8 cellular contexts compared by ENCODE assay signal in genomic region chr17:8162997-8163977, GRCh38. TPM values are rescaled to one million over a fixed set of nuclear protein-coding genes. Genes with fewer than 3 reads are reported as not detected.
DNase-seq lines count a peak whose midpoint lies in the region; ATAC-seq and TF ChIP-seq lines count a peak whose summit lies in the region.

No MANE protein-coding gene starts in this region.

- H3K27ac ChIP-seq in HCT116 (ENCODE audit: low read depth, low read length) (peak overlapping the region; percentile 93), VCaP (peak overlapping the region; percentile 90), esophagus muscularis mucosa (replicated peaks in 1 of 4) (peak overlapping the region; percentile 100), neural progenitor cell (peak overlapping the region; percentile 79)

- H3K27ac Mint-ChIP-seq in neural progenitor cell: peak overlapping the region; percentile 97

- H3K27me3 ChIP-seq in HCT116 (ENCODE audit: insufficient read depth, low read length): no peaks in the 10 kb centered on the region
- H3K27me3 ChIP-seq in esophagus muscularis mucosa: no peaks in the 10 kb centered on the region
- no peaks in the 10 kb centered on the region for H3K27me3 ChIP-seq in neural progenitor cell

- H3F3A ChIP-seq in neural progenitor cell (ENCODE audit: low read depth): peaks cover 46% of the 10 kb centered on the region

- H3K9ac ChIP-seq in HCT116 (ENCODE audit: low read length) (peak overlapping the region; percentile 100), neural progenitor cell (peak overlapping the region; percentile 64)

- no peak overlapping the region for H2AFZ ChIP-seq in HCT116 (ENCODE audit: low read depth, low read length, poor library complexity, severe bottlenecking)
- H2AFZ ChIP-seq in neural progenitor cell (replicated peaks): peak overlapping the region; percentile 83

- H4K20me1 ChIP-seq in HCT116 (ENCODE audit: insufficient read depth) (no peaks in the 10 kb centered on the region), neural progenitor cell (ENCODE audit: low read depth) (peaks cover 36% of the 10 kb centered on the region)

- no peaks in the 10 kb centered on the region for H3K9me3 Mint-ChIP-seq in neural progenitor cell

- CTCF ChIA-PET in AG04449 (lab: Yijun Ruan, JAX) (interaction anchor here (0.9 to 8.6 kb wide), 7 partner anchors 32 to 103 kb away, joined by 3 to 41 read pairs (median 3); partner anchors contain the start of genes ALOXE3 and HES7), HCT116 (lab: Charles Lee) (no interaction called here)

- WGBS in esophagus muscularis mucosa: 14% methylated on average over 21 of the region's 55 CpGs

- BruUV-seq in HCT116 (replicated peaks; lab: Mats Ljungman, UMichigan): no TSS peak

- H3K4me2 ChIP-seq in HCT116 (ENCODE audit: low read length) (peak overlapping the region; percentile 99), neural progenitor cell (peak overlapping the region; percentile 91)

- peaks cover 42% of the 10 kb centered on the region for H3K4me1 Mint-ChIP-seq in neural progenitor cell

- peak overlapping the region; percentile 92 for H3K4me3 ChIP-seq in AG04449 (ENCODE audit: low read depth, low read length)
- peak overlapping the region; percentile 21 to 99 for H3K4me3 ChIP-seq in HCT116 (replicated peaks in 1 of 2; ENCODE audit: low read depth in 1 of 2, low read length in 2 of 2)
- H3K4me3 ChIP-seq in esophagus muscularis mucosa: peak overlapping the region; percentile 94 to 100 (median 100)
- peak overlapping the region; percentile 100 for H3K4me3 ChIP-seq in neural progenitor cell

- H3K27me3 Mint-ChIP-seq in neural progenitor cell (ENCODE audit: insufficient read depth, low read depth): peaks cover 6% of the 10 kb centered on the region

- no peak for TF ChIP-seq POLR2A in HCT116 (IDR thresholded peaks at IDR 0.05; ENCODE audit: borderline replicate concordance, extremely low read depth, insufficient read depth, insufficient read length)
- TF ChIP-seq POLR2A in esophagus muscularis mucosa (IDR thresholded peaks at IDR 0.05; ENCODE audit: low read depth): no peak

- H3K36me3 ChIP-seq in HCT116 (ENCODE audit: control insufficient read depth in 1 of 2, insufficient read depth in 2 of 2, low read length in 2 of 2) (peaks cover 4 to 13% of the 10 kb centered on the region in 2 experiments; a peak in 3 of 4 replicates), esophagus muscularis mucosa (peaks cover 9 to 27% (median 23%) of the 10 kb centered on the region in 4 donors), neural progenitor cell (peaks cover 4% of the 10 kb centered on the region)

- TF ChIP-seq CTCF in AG04449 (IDR thresholded peaks at IDR 0.05; ENCODE audit: insufficient read depth, low read length, missing control alignments) (no peak), HCT116 (IDR thresholded peaks at IDR 0.05 in 2 of 3, conservative IDR thresholded peaks at IDR 0.05 in 1 of 3; ENCODE audit: borderline replicate concordance in 1 of 3, insufficient read depth in 1 of 3, low read depth in 2 of 3, low read length in 2 of 3) (no peak), VCaP (conservative IDR thresholded peaks at IDR 0.05) (no peak), esophagus muscularis mucosa (IDR thresholded peaks at IDR 0.05) (no peak), neural progenitor cell (IDR thresholded peaks at IDR 0.05) (no peak)

- TF ChIP-seq RAD21 in HCT116 (IDR thresholded peaks at IDR 0.05; ENCODE audit: low read depth): no peak

- H3K9me3 ChIP-seq in HCT116 (ENCODE audit: control insufficient read depth in 1 of 2, insufficient read depth in 1 of 2, low read depth in 1 of 2, low read length in 2 of 2) (no peaks in the 10 kb centered on the region), esophagus muscularis mucosa (no peaks in the 10 kb centered on the region), neural progenitor cell (ENCODE audit: low read depth) (no peaks in the 10 kb centered on the region)

- POLR2A ChIA-PET in AG04449 (lab: Yijun Ruan, JAX): interaction anchor here (2.5 kb wide), 1 partner anchor 10 kb away, joined by 14 read pairs; no protein-coding TSS in a partner anchor
- POLR2A ChIA-PET in HCT116 (lab: Charles Lee): interaction anchor here (0.6 to 1.8 kb wide), 2 partner anchors 9 to 10 kb away, joined by 3 to 28 read pairs; no protein-coding TSS in a partner anchor

- no peak for TF ChIP-seq EP300 in esophagus muscularis mucosa (IDR thresholded peaks at IDR 0.05)

- no peaks in the 10 kb centered on the region for H3K9me2 ChIP-seq in HCT116 (ENCODE audit: insufficient read depth)

- H3K36me3 Mint-ChIP-seq in neural progenitor cell: peaks cover 7% of the 10 kb centered on the region

- peak; percentile 21 for ATAC-seq in HCT116
- no peak for ATAC-seq in GM19395 (IDR thresholded peaks at IDR 0.05; ENCODE audit: unreplicated experiment)

- RAD21 ChIA-PET in HCT116 (lab: Charles Lee; ENCODE audit: low non-redundant PET in 1 of 2, low total read pairs in 2 of 2, uncharacterized antibody in 2 of 2, unreplicated experiment in 2 of 2): no interaction called here

- H3K79me2 ChIP-seq in HCT116 (ENCODE audit: insufficient read depth, low read length): peaks cover 34% of the 10 kb centered on the region
- H3K79me2 ChIP-seq in neural progenitor cell (ENCODE audit: low read depth): peaks cover 19% of the 10 kb centered on the region

- peak overlapping the region; percentile 93 for H3K4me3 Mint-ChIP-seq in neural progenitor cell

- DNase-seq in AG04449 (ENCODE audit: low read depth, low spot score) (no peak), HCT116 (ENCODE audit: low read depth, low spot score) (no peak), esophagus muscularis mucosa (ENCODE audit: extremely low spot score) (no peak), neural progenitor cell (ENCODE audit: low spot score) (peak; percentile 70), T1000 (lab: John Stamatoyannopoulos, UW) (no peak), DMS114 treated with DMSO at 0.1 percent for 48 hours (lab: John Stamatoyannopoulos, UW; ENCODE audit: unreplicated experiment) (no peak)

- intact Hi-C loops in HCT116 (cut with micrococcal nuclease): no loop called here
- intact Hi-C loops in esophagus muscularis mucosa (cut with DNase I): no loop called here

- H3K4me1 ChIP-seq in HCT116 (ENCODE audit: control insufficient read depth in 1 of 2, insufficient read depth in 2 of 2, low read length in 2 of 2) (peaks cover 38 to 59% of the 10 kb centered on the region in 2 experiments), esophagus muscularis mucosa (peaks cover 40 to 62% (median 59%) of the 10 kb centered on the region in 4 donors), neural progenitor cell (peaks cover 23% of the 10 kb centered on the region)

TF ChIP-seq in HCT116, 20 proteins besides CTCF, POLR2A, EP300 and RAD21:
- 0 out of 2 replicates have a peak, but pooled peaks have one; percentile 28 for TF ChIP-seq ZFX (IDR thresholded peaks at IDR 0.05)
- no peak for TF ChIP-seq SIN3A (IDR thresholded peaks at IDR 0.05; ENCODE audit: low read depth)

RNA-seq across cellular contexts. Expression of gene VAMP2, which starts 0.5 kb away (rescaled TPM):
- total RNA-seq in HCT116 (2021; ENCODE audit: unreplicated experiment): 35.9 TPM
- polyA plus RNA-seq in HCT116 (2012): 44.1 and 53.0 TPM in 2 replicates
- total RNA-seq in esophagus muscularis mucosa: 10 to 100 TPM; 23.7 to 36.4 (median 33.0) TPM
- total RNA-seq in neural progenitor cell (ENCODE audit: low replicate concordance): 9.4 and 11.7 TPM in 2 replicates

RNA-seq across cellular contexts. Expression of gene PER1, which starts 11.1 kb away (rescaled TPM):
- total RNA-seq in HCT116 (2021; ENCODE audit: unreplicated experiment): 87.6 TPM
- polyA plus RNA-seq in HCT116 (2012): 102 and 166 TPM in 2 replicates
- total RNA-seq in esophagus muscularis mucosa: 100 to 1,000 TPM; 127 to 263 (median 168) TPM
- 3.2 and 11.4 TPM in 2 replicates for total RNA-seq in neural progenitor cell (ENCODE audit: low replicate concordance)

RNA-seq across cellular contexts. Expression of gene TMEM107, which starts 12.9 kb away (rescaled TPM):
- total RNA-seq in HCT116 (2021; ENCODE audit: unreplicated experiment) (30.1 TPM), esophagus muscularis mucosa (10 to 100 TPM; 10.4 to 17.8 (median 13.6) TPM), neural progenitor cell (ENCODE audit: low replicate concordance) (26.0 and 45.5 TPM in 2 replicates)
- 30.8 and 40.9 TPM in 2 replicates for polyA plus RNA-seq in HCT116 (2012)

RNA-seq across cellular contexts. Expression of gene BORCS6, which starts 26.7 kb away (rescaled TPM):
- 6.4 TPM for total RNA-seq in HCT116 (2021; ENCODE audit: unreplicated experiment)
- polyA plus RNA-seq in HCT116 (2012): 4.7 and 5.4 TPM in 2 replicates
- 10 to 100 TPM in 3 of 4 donors, 1 to 10 TPM in 1; 8.6 to 22.4 (median 13.9) TPM for total RNA-seq in esophagus muscularis mucosa
- 0.71 and 4.1 TPM in 2 replicates for total RNA-seq in neural progenitor cell (ENCODE audit: low replicate concordance)

RNA-seq across cellular contexts. Expression of gene HES7, which starts 39.4 kb away (rescaled TPM):
- 0.61 TPM for total RNA-seq in HCT116 (2021; ENCODE audit: unreplicated experiment)
- 0.10 and 0.12 TPM in 2 replicates for polyA plus RNA-seq in HCT116 (2012)
- 1 to 10 TPM in 1 of 4 donors, not detected in 3; 1.4 TPM for total RNA-seq in esophagus muscularis mucosa
- total RNA-seq in neural progenitor cell (ENCODE audit: low replicate concordance): 2.0 TPM in 1 of 2 replicates, not detected in the other
